ENCODE assay signal across 1 cellular context in genomic region chr19:42396542-42397314, GRCh38.
TF ChIP-seq lines count a peak whose summit lies in the region.

No MANE protein-coding gene starts in this region.

TF ChIP-seq in K562, 482 proteins besides CTCF, POLR2A, EP300 and RAD21 (continued from another document and continues in another):
- no peak for TF ChIP-seq ZNF512 (tag; IDR thresholded peaks at IDR 0.05)
- TF ChIP-seq ZNF184 (CRISPR knock-in tag; IDR thresholded peaks at IDR 0.05) = no peak
- TF ChIP-seq RNF219 (CRISPR knock-in tag; IDR thresholded peaks at IDR 0.05) = no peak
- 0 out of 4 replicates have a peak, but pooled peaks of 1 of the 2 experiments have one; percentile 70 for TF ChIP-seq MLLT1 (IDR thresholded peaks at IDR 0.05)
- TF ChIP-seq SMARCE1 (IDR thresholded peaks at IDR 0.05) = no peak
- TF ChIP-seq CUX1 (CRISPR knock-in tag; IDR thresholded peaks at IDR 0.05) = no peak
- no peak for TF ChIP-seq ARID3A (IDR thresholded peaks at IDR 0.05; ENCODE audit: borderline replicate concordance, low read depth, low read length)
- TF ChIP-seq NEUROD1 (IDR thresholded peaks at IDR 0.05; ENCODE audit: borderline replicate concordance, low read depth, low read length, partially characterized antibody) = peak; percentile 97
- no peak for TF ChIP-seq SRSF9 (IDR thresholded peaks at IDR 0.05; ENCODE audit: borderline replicate concordance, low read depth, low read length)
- no peak for TF ChIP-seq SMARCA5 (IDR thresholded peaks at IDR 0.05)
- TF ChIP-seq TAF1 (IDR thresholded peaks at IDR 0.05; ENCODE audit: control insufficient read depth, extremely low read depth, insufficient read depth, low read length, severe bottlenecking) = peak; percentile 69
- no peak for TF ChIP-seq TCF15 (CRISPR knock-in tag; IDR thresholded peaks at IDR 0.05)
- TF ChIP-seq YBX1 (IDR thresholded peaks at IDR 0.05) = no peak
- TF ChIP-seq PRDM10 (IDR thresholded peaks at IDR 0.05; ENCODE audit: partially characterized antibody) = no peak
- TF ChIP-seq BRD9 (IDR thresholded peaks at IDR 0.05; ENCODE audit: low read depth, partially characterized antibody) = peak; percentile 25
- no peak for TF ChIP-seq NR3C1 (CRISPR knock-in tag; IDR thresholded peaks at IDR 0.05)
- TF ChIP-seq E2F5 (CRISPR knock-in tag; IDR thresholded peaks at IDR 0.05) = no peak
- TF ChIP-seq ZSCAN32 (CRISPR knock-in tag; IDR thresholded peaks at IDR 0.05) = no peak
- TF ChIP-seq MEIS2 (IDR thresholded peaks at IDR 0.05; ENCODE audit: partially characterized antibody) = no peak
- no peak for TF ChIP-seq BRD4 (IDR thresholded peaks at IDR 0.05)
- TF ChIP-seq ILF3 (IDR thresholded peaks at IDR 0.05; ENCODE audit: borderline replicate concordance) = no peak
- TF ChIP-seq USF1 (CRISPR knock-in tag; IDR thresholded peaks at IDR 0.05) = no peak
- TF ChIP-seq MAZ (CRISPR knock-in tag; conservative IDR thresholded peaks at IDR 0.05 in 1 of 2, IDR thresholded peaks at IDR 0.05 in 1 of 2) = peak; percentile 40 to 61; a peak in 2 of 4 replicates
- no peak for TF ChIP-seq ZBTB43 (CRISPR knock-in tag; IDR thresholded peaks at IDR 0.05)
- TF ChIP-seq ZBED1 (IDR thresholded peaks at IDR 0.05) = no peak
- no peak for TF ChIP-seq SAFB2 (IDR thresholded peaks at IDR 0.05; ENCODE audit: borderline replicate concordance, low read depth, low read length, severe bottlenecking)
- peak; percentile 76 for TF ChIP-seq TBP (optimal IDR thresholded peaks at IDR 0.05; ENCODE audit: low read depth, low read length)
- TF ChIP-seq PML (IDR thresholded peaks at IDR 0.05; ENCODE audit: low read length) = peak; percentile 39; the same call in 1 of the 2 replicates
- TF ChIP-seq GABPB2 (CRISPR knock-in tag; conservative IDR thresholded peaks at IDR 0.05) = no peak
- TF ChIP-seq KDM4B (IDR thresholded peaks at IDR 0.05; ENCODE audit: borderline replicate concordance in 2 of 2, low read depth in 1 of 2) = no peak
- no peak for TF ChIP-seq HIVEP1 (CRISPR knock-in tag; IDR thresholded peaks at IDR 0.05)
- peak in 1 of 2 experiments; percentile 72; a peak in 3 of 4 replicates for TF ChIP-seq MNT (conservative IDR thresholded peaks at IDR 0.05)
- TF ChIP-seq FOXK1 (CRISPR knock-in tag; IDR thresholded peaks at IDR 0.05; ENCODE audit: borderline replicate concordance) = no peak
- TF ChIP-seq ATF7 (IDR thresholded peaks at IDR 0.05) = peak; percentile 100
- TF ChIP-seq POLR2H (tag; IDR thresholded peaks at IDR 0.05; ENCODE audit: low read depth) = peak; percentile 81; the same call in 1 of the 2 replicates
- no peak for TF ChIP-seq ZNF586 (CRISPR knock-in tag; conservative IDR thresholded peaks at IDR 0.05)
